In genomic region chr7:28481131-28481926, GRCh38 we compare ENCODE assay signal across 1 cellular context.
TF ChIP-seq lines count a peak whose summit lies in the region.

No MANE protein-coding gene starts in this region.

TF ChIP-seq in GM12878, 131 proteins besides CTCF, POLR2A, EP300 and RAD21 (continued from another document):
- no peak for TF ChIP-seq ZNF592 (IDR thresholded peaks at IDR 0.05)
- TF ChIP-seq MLLT1 (IDR thresholded peaks at IDR 0.05) = peak; percentile 91
- TF ChIP-seq FOXM1 (IDR thresholded peaks at IDR 0.05; ENCODE audit: low read depth, low read length) = peak; percentile 99
